8 cellular contexts compared by ENCODE assay signal in genomic region chr20:22339091-22339881, GRCh38.
DNase-seq lines count a peak whose midpoint lies in the region; ATAC-seq and TF ChIP-seq lines count a peak whose summit lies in the region.

No MANE protein-coding gene starts in this region.

- no peaks in the 10 kb centered on the region for H3K4me1 ChIP-seq in endocrine pancreas (ENCODE audit: control insufficient read depth, insufficient read depth, low read length)

- H3K27me3 ChIP-seq in BJ (ENCODE audit: control insufficient read depth, insufficient read depth, low read length), result no peaks in the 10 kb centered on the region
- H3K27me3 ChIP-seq in endocrine pancreas (ENCODE audit: control insufficient read depth, insufficient read depth, low read length), result no peaks in the 10 kb centered on the region

- H3K27me3 Mint-ChIP-seq in mesothelial cell of epicardium (ENCODE audit: low read depth), result peaks cover 75% of the 10 kb centered on the region

- H3K4me1 Mint-ChIP-seq in mesothelial cell of epicardium, result peaks cover 3% of the 10 kb centered on the region

- no peaks in the 10 kb centered on the region for H3K36me3 Mint-ChIP-seq in mesothelial cell of epicardium

- no peaks in the 10 kb centered on the region for H3K9me3 Mint-ChIP-seq in mesothelial cell of epicardium

- no peak overlapping the region for H3K4me3 ChIP-seq in BJ (ENCODE audit: low read depth, low read length)
- H3K4me3 ChIP-seq in endocrine pancreas (ENCODE audit: control insufficient read depth, insufficient read depth, low read length), result peak overlapping the region; percentile 27

- no peak overlapping the region for H3K9ac ChIP-seq in endocrine pancreas (ENCODE audit: control insufficient read depth, insufficient read depth, low read length)

- CTCF ChIA-PET in BJ (lab: Yijun Ruan, JAX), result interaction anchor here (0.6 to 5.1 kb wide), 20 partner anchors 8 to 1001 kb away, joined by 3 to 86 read pairs (median 4); no protein-coding TSS in a partner anchor

- H3K36me3 ChIP-seq in BJ (ENCODE audit: control insufficient read depth, insufficient read depth, low read length) (no peaks in the 10 kb centered on the region), endocrine pancreas (ENCODE audit: control insufficient read depth, insufficient read depth, low read length) (no peaks in the 10 kb centered on the region)

- DNase-seq in BJ (ENCODE audit: low read depth), result no peak
- peak; percentile 47 for DNase-seq in GM13976 (ENCODE audit: low spot score)
- DNase-seq in NCI-H1092 (lab: John Stamatoyannopoulos, UW), result peak; percentile 83
- DNase-seq in SHP77 (lab: John Stamatoyannopoulos, UW), result peak; percentile 90 to 91
- no peak for DNase-seq in mesothelial cell of epicardium (ENCODE audit: low spot score in 2 of 2, unreplicated experiment in 2 of 2)
- DNase-seq in OCI-M2 (lab: John Stamatoyannopoulos, UW; ENCODE audit: unreplicated experiment), result no peak

- no peak overlapping the region for H3K27ac Mint-ChIP-seq in mesothelial cell of epicardium

- H3K4me3 Mint-ChIP-seq in mesothelial cell of epicardium, result peak overlapping the region; percentile 24

- ATAC-seq in GM19328 (IDR thresholded peaks at IDR 0.05; ENCODE audit: unreplicated experiment), result no peak

- no peaks in the 10 kb centered on the region for H3K9me3 ChIP-seq in endocrine pancreas (ENCODE audit: control insufficient read depth, low read length)

- TF ChIP-seq CTCF in BJ (IDR thresholded peaks at IDR 0.05; ENCODE audit: insufficient read depth, low read depth, low read length) (peak; percentile 71), GM13976 (IDR thresholded peaks at IDR 0.05; ENCODE audit: borderline replicate concordance, control extremely low read depth, extremely low read depth, insufficient read depth, missing control alignments) (peak; percentile 61), mesothelial cell of epicardium (IDR thresholded peaks at IDR 0.05; ENCODE audit: unreplicated experiment) (peak; percentile 91)

- POLR2A ChIA-PET in BJ (lab: Charles Lee), result no interaction called here

- in situ Hi-C loops in GM13976 (cut with MboI; ENCODE audit: low sequenced_read_pairs, unreplicated experiment), result loop anchor here (10.0 kb wide), 2 partner anchors 246 to 346 kb away; partner anchors contain the start of gene FOXA2

Comparison
In these comparisons a context has a peak if more than half of its experiments do, and no peak if none do; other contexts are left out.
1. DNase-seq: peak in GM13976 (single experiment), NCI-H1092 (single experiment) and SHP77 (2 of 2); none in BJ (single experiment), mesothelial cell of epicardium (0 of 2) and OCI-M2 (single experiment).
2. Peak in every context shown above with its lines, with median percentiles within 50 percentile points of each other: CTCF ChIP-seq.